In the genomic region with DNA sequence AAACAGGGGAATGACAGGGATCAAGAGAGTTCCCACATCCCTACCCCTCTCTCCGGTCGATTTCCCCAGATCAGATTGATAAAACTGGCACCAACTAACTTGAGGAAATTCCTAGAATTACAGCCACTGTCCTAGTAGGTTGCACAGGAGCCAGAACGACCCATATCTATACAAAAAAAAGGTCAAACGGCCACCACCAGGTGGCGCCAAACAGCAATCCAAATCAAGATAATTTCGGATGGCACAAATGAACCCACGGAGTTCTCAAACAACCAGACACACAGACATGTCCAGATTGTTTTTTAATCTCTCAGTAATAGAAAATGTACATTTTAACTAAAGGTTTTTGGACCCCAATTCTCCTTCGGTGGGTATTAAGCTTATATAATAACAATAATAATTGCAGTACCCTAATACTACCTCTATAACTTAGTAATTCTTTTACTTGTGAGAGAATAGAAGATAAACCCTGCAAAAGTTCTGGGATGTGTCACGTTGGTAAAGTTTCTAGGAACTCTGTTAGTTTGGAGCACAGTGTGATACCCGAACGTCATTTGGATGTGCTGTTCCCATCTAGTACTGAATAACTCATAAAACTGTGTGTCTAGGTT, we compare ENCODE assay signal across 8 cellular contexts.
DNase-seq lines count a peak whose midpoint lies in the region; ATAC-seq and TF ChIP-seq lines count a peak whose summit lies in the region.

No MANE protein-coding gene starts in this region.

- POLR2A ChIA-PET in activated CD4-positive, alpha-beta T cell treated with anti-CD3 and anti-CD28 coated beads, Interleukin-2, amount 10 ng/mL, durations not matched to agents 7 days and 5 days (lab: Charles Lee) = no interaction called here

- H3K27ac Mint-ChIP-seq in activated CD4-positive, alpha-beta T cell treated with anti-CD3 and anti-CD28 coated beads, Interleukin-2, amount 10 ng/mL, durations not matched to agents 7 days and 5 days = no peak overlapping the region
- no peak overlapping the region for H3K27ac Mint-ChIP-seq in endodermal cell
- no peak overlapping the region for H3K27ac Mint-ChIP-seq in stimulated activated naive B cell treated with anti-CD40 and anti-IgM and Interleukin-4, amounts not matched to agents 10 μg/mL and 1 μg/mL and 100 μg/mL, for 72 hours

- H3K4me1 ChIP-seq in endodermal cell (ENCODE audit: control insufficient read depth, insufficient read depth, low read length) (no peaks in the 10 kb centered on the region), mucosa of descending colon (ENCODE audit: low read depth) (no peaks in the 10 kb centered on the region)

- no peaks in the 10 kb centered on the region for H3K9me3 Mint-ChIP-seq in activated CD4-positive, alpha-beta T cell treated with anti-CD3 and anti-CD28 coated beads, Interleukin-2, amount 10 ng/mL, durations not matched to agents 7 days and 5 days
- no peaks in the 10 kb centered on the region for H3K9me3 Mint-ChIP-seq in endodermal cell
- H3K9me3 Mint-ChIP-seq in stimulated activated naive B cell treated with anti-CD40 and anti-IgM and Interleukin-4, amounts not matched to agents 10 μg/mL and 1 μg/mL and 100 μg/mL, for 72 hours = no peaks in the 10 kb centered on the region

- intact Hi-C loops in mucosa of descending colon (cut with DNase I, micrococcal nuclease) = loop anchor here in 1 of 2 donors (10.0 kb wide), 1 partner anchor 1133 kb away; no protein-coding TSS in a partner anchor

- H3K27me3 ChIP-seq in endodermal cell (ENCODE audit: control insufficient read depth, insufficient read depth, low read length, poor library complexity, severe bottlenecking) = no peaks in the 10 kb centered on the region

- 0 to 36% methylated on average over 3 to 10 of the region's 11 CpGs for WGBS in endodermal cell (ENCODE audit: insufficient coverage in 1 of 2, insufficient read length in 1 of 2), 2 experiments

- H3K27ac ChIP-seq in endodermal cell (ENCODE audit: low read depth, low read length) = no peak overlapping the region

- H3K9ac ChIP-seq in endodermal cell (ENCODE audit: extremely low read depth, low read length, poor library complexity, severe bottlenecking) = no peak overlapping the region

- peak; percentile 75 for ATAC-seq in HG02852 (IDR thresholded peaks at IDR 0.05; ENCODE audit: unreplicated experiment)
- peak; percentile 58 for ATAC-seq in mucosa of descending colon
- ATAC-seq in stimulated activated naive B cell treated with anti-CD40 and anti-IgM and Interleukin-4, amounts not matched to agents 10 μg/mL and 1 μg/mL and 100 μg/mL, for 72 hours (replicated peaks) = peak; percentile 57 to 67

- H3K36me3 Mint-ChIP-seq in activated CD4-positive, alpha-beta T cell treated with anti-CD3 and anti-CD28 coated beads, Interleukin-2, amount 10 ng/mL, durations not matched to agents 7 days and 5 days (ENCODE audit: low read depth) = no peaks in the 10 kb centered on the region
- no peaks in the 10 kb centered on the region for H3K36me3 Mint-ChIP-seq in endodermal cell (ENCODE audit: low read depth)
- H3K36me3 Mint-ChIP-seq in stimulated activated naive B cell treated with anti-CD40 and anti-IgM and Interleukin-4, amounts not matched to agents 10 μg/mL and 1 μg/mL and 100 μg/mL, for 72 hours = no peaks in the 10 kb centered on the region

- H3K4me1 Mint-ChIP-seq in activated CD4-positive, alpha-beta T cell treated with anti-CD3 and anti-CD28 coated beads, Interleukin-2, amount 10 ng/mL, durations not matched to agents 7 days and 5 days = no peaks in the 10 kb centered on the region
- peaks cover 2% of the 10 kb centered on the region for H3K4me1 Mint-ChIP-seq in endodermal cell
- H3K4me1 Mint-ChIP-seq in stimulated activated naive B cell treated with anti-CD40 and anti-IgM and Interleukin-4, amounts not matched to agents 10 μg/mL and 1 μg/mL and 100 μg/mL, for 72 hours = no peaks in the 10 kb centered on the region

- DNase-seq in A172 (ENCODE audit: low spot score) = peak; percentile 54
- DNase-seq in GM12865 (ENCODE audit: low read depth) = peak; percentile 79
- peak; percentile 2 for DNase-seq in NCI-H2227 treated with DMSO at 0.1 percent for 48 hours (lab: John Stamatoyannopoulos, UW)
- DNase-seq in activated CD4-positive, alpha-beta T cell treated with anti-CD3 and anti-CD28 coated beads, Interleukin-2, amount 10 ng/mL, durations not matched to agents 7 days and 5 days = peak; percentile 58
- DNase-seq in endodermal cell = peak; percentile 89
- peak in 2 of 3 donors; percentile 62 to 87 for DNase-seq in mucosa of descending colon
- peak; percentile 4 for DNase-seq in stimulated activated naive B cell treated with anti-CD40 and anti-IgM and Interleukin-4, amounts not matched to agents 10 μg/mL and 1 μg/mL and 100 μg/mL, for 72 hours

- H3K4me3 ChIP-seq in GM12865 (ENCODE audit: low read depth, low read length) (no peak overlapping the region), endodermal cell (ENCODE audit: low read length) (no peak overlapping the region), mucosa of descending colon (no peak overlapping the region)

- H3K36me3 ChIP-seq in endodermal cell (ENCODE audit: control insufficient read depth, insufficient read depth, low read length) = no peaks in the 10 kb centered on the region
- no peaks in the 10 kb centered on the region for H3K36me3 ChIP-seq in mucosa of descending colon (ENCODE audit: low read depth)

- CTCF ChIA-PET in activated CD4-positive, alpha-beta T cell treated with anti-CD3 and anti-CD28 coated beads, Interleukin-2, amount 10 ng/mL, durations not matched to agents 7 days and 5 days (lab: Charles Lee) = no interaction called here

- H3K4me3 Mint-ChIP-seq in activated CD4-positive, alpha-beta T cell treated with anti-CD3 and anti-CD28 coated beads, Interleukin-2, amount 10 ng/mL, durations not matched to agents 7 days and 5 days = no peak overlapping the region
- H3K4me3 Mint-ChIP-seq in endodermal cell = no peak overlapping the region
- H3K4me3 Mint-ChIP-seq in stimulated activated naive B cell treated with anti-CD40 and anti-IgM and Interleukin-4, amounts not matched to agents 10 μg/mL and 1 μg/mL and 100 μg/mL, for 72 hours = no peak overlapping the region

- TF ChIP-seq CTCF in GM12865 (IDR thresholded peaks at IDR 0.05; ENCODE audit: insufficient read depth, low read depth, low read length, missing control alignments) (peak; percentile 64), endodermal cell (conservative IDR thresholded peaks at IDR 0.05) (peak; percentile 92), mucosa of descending colon (IDR thresholded peaks at IDR 0.05) (peak; percentile 57)

- H3K9me3 ChIP-seq in endodermal cell (ENCODE audit: control insufficient read depth, low read length) = no peaks in the 10 kb centered on the region
- no peaks in the 10 kb centered on the region for H3K9me3 ChIP-seq in mucosa of descending colon

- no peaks in the 10 kb centered on the region for H3K27me3 Mint-ChIP-seq in activated CD4-positive, alpha-beta T cell treated with anti-CD3 and anti-CD28 coated beads, Interleukin-2, amount 10 ng/mL, durations not matched to agents 7 days and 5 days
- H3K27me3 Mint-ChIP-seq in endodermal cell (ENCODE audit: insufficient read depth) = no peaks in the 10 kb centered on the region
- H3K27me3 Mint-ChIP-seq in stimulated activated naive B cell treated with anti-CD40 and anti-IgM and Interleukin-4, amounts not matched to agents 10 μg/mL and 1 μg/mL and 100 μg/mL, for 72 hours = peaks cover 0 to 3% of the 10 kb centered on the region in 2 donors

Comparison
In these comparisons a context has a peak if more than half of its experiments do, and no peak if none do; other contexts are left out.
1. DNase-seq: peak in every context shown above with its lines; median percentile 89 in endodermal cell; 79 in GM12865; 74 in mucosa of descending colon; 58 in activated CD4-positive, alpha-beta T cell treated with anti-CD3 and anti-CD28 coated beads, Interleukin-2, amount 10 ng/mL, durations not matched to agents 7 days and 5 days; 54 in A172; 4 in stimulated activated naive B cell treated with anti-CD40 and anti-IgM and Interleukin-4, amounts not matched to agents 10 μg/mL and 1 μg/mL and 100 μg/mL, for 72 hours; 2 in NCI-H2227 treated with DMSO at 0.1 percent for 48 hours.